ENCODE assay signal across 14 cellular contexts in genomic region chr20:63500902-63501817, GRCh38. TPM values are rescaled to one million over a fixed set of nuclear protein-coding genes. Genes with fewer than 3 reads are reported as not detected.
A peak's percentile ranks its signal among the peaks of the same experiment; 100 is the strongest.
DNase-seq lines count a peak whose midpoint lies in the region; ATAC-seq and TF ChIP-seq lines count a peak whose summit lies in the region.
"Had no signal": no experiment of that assay in that cellular context is flagged by ENCODE, and none has a peak within 500 bp of the region (broad histone marks: within the 10 kb centered on the region; RNA-seq: fewer than 3 reads in every experiment).

No MANE protein-coding gene starts in this region.

- H3K4me1 ChIP-seq in HCT116 (ENCODE audit: control insufficient read depth in 1 of 2, insufficient read depth in 2 of 2, low read length in 2 of 2) = peaks cover 23 to 43% of the 10 kb centered on the region in 2 experiments
- H3K4me1 ChIP-seq in naive thymus-derived CD4-positive, alpha-beta T cell (ENCODE audit: control insufficient read depth in 2 of 2, insufficient read depth in 2 of 2, low read length in 2 of 2) = peaks cover 0 to 2% of the 10 kb centered on the region in 2 donors

- H3K27me3 ChIP-seq in HCT116 (ENCODE audit: insufficient read depth, low read length) (no peaks in the 10 kb centered on the region), WERI-Rb-1 (ENCODE audit: insufficient read depth, low read depth, severe bottlenecking) (no peaks in the 10 kb centered on the region)
- no peaks in the 10 kb centered on the region for H3K27me3 ChIP-seq in naive thymus-derived CD4-positive, alpha-beta T cell (ENCODE audit: control insufficient read depth in 2 of 2, insufficient read depth in 2 of 2, low read length in 2 of 2)
- H3K27me3 ChIP-seq: pancreas had no signal

- CTCF ChIA-PET in HCT116 (lab: Charles Lee) = interaction anchor here (1.3 kb wide), 1 partner anchor 19 kb away, joined by 4 read pairs; the partner anchor contains the start of gene PPDPF
- CTCF ChIA-PET in naive thymus-derived CD4-positive, alpha-beta T cell (lab: Charles Lee) = no interaction called here

- intact Hi-C loops in HCT116 (cut with micrococcal nuclease) = no loop called here
- intact Hi-C loops in naive thymus-derived CD4-positive, alpha-beta T cell (cut with micrococcal nuclease) = no loop called here

- BruUV-seq in HCT116 (replicated peaks; lab: Mats Ljungman, UMichigan) = no TSS peak

- no peak for TF ChIP-seq CTCF in HCT116 (IDR thresholded peaks at IDR 0.05 in 2 of 3, conservative IDR thresholded peaks at IDR 0.05 in 1 of 3; ENCODE audit: borderline replicate concordance in 1 of 3, insufficient read depth in 1 of 3, low read depth in 2 of 3, low read length in 2 of 3)
- TF ChIP-seq CTCF in WERI-Rb-1 (IDR thresholded peaks at IDR 0.05; ENCODE audit: low read depth, low read length) = no peak

- no peak for ATAC-seq in HCT116
- no peak for ATAC-seq in naive thymus-derived CD4-positive, alpha-beta T cell
- ATAC-seq in GM18502 (IDR thresholded peaks at IDR 0.05; ENCODE audit: poor library complexity, unreplicated experiment) = no peak
- ATAC-seq: left lung had no signal

- H3K9me2 ChIP-seq in HCT116 (ENCODE audit: insufficient read depth) = no peaks in the 10 kb centered on the region

- H3K27ac Mint-ChIP-seq in naive thymus-derived CD4-positive, alpha-beta T cell = no peak overlapping the region
- H3K27ac Mint-ChIP-seq: activated naive CD8-positive, alpha-beta T cell treated with anti-CD3 and anti-CD28 coated beads for 36 hours had no signal

- H3K4me3 ChIP-seq in HCT116 (replicated peaks in 1 of 2; ENCODE audit: low read depth in 1 of 2, low read length in 2 of 2) (no peak overlapping the region), WERI-Rb-1 (ENCODE audit: low read depth, low read length) (no peak overlapping the region; the same call in 1 of the 2 replicates)
- H3K4me3 ChIP-seq in naive thymus-derived CD4-positive, alpha-beta T cell (ENCODE audit: low read length) = no peak overlapping the region
- H3K4me3 ChIP-seq: left lung, pancreas had no signal

- H3K9me3 ChIP-seq in HCT116 (ENCODE audit: control insufficient read depth in 1 of 2, insufficient read depth in 1 of 2, low read depth in 1 of 2, low read length in 2 of 2) (no peaks in the 10 kb centered on the region; a peak in 1 of 4 replicates), WERI-Rb-1 (ENCODE audit: severe bottlenecking) (peaks cover 8% of the 10 kb centered on the region)
- peaks cover 0 to 19% (median 0%) of the 10 kb centered on the region in 3 experiments for H3K9me3 ChIP-seq in naive thymus-derived CD4-positive, alpha-beta T cell (ENCODE audit: control insufficient read depth in 2 of 3, low read length in 3 of 3)
- H3K9me3 ChIP-seq: pancreas had no signal

- H3K9ac ChIP-seq in HCT116 (ENCODE audit: low read length) = no peak overlapping the region

- peak overlapping the region in 8 of 10 donors; percentile 23 to 76 (median 56) for H3K4me3 Mint-ChIP-seq in naive thymus-derived CD4-positive, alpha-beta T cell
- H3K4me3 Mint-ChIP-seq: activated naive CD8-positive, alpha-beta T cell treated with anti-CD3 and anti-CD28 coated beads for 36 hours had no signal

- H3K9me3 Mint-ChIP-seq in naive thymus-derived CD4-positive, alpha-beta T cell = peaks cover 0 to 23% (median 8%) of the 10 kb centered on the region in 11 donors

- H3K4me2 ChIP-seq in HCT116 (ENCODE audit: low read length) = peak overlapping the region; percentile 66

- no peak for DNase-seq in HCT116 (ENCODE audit: low read depth, low spot score)
- DNase-seq in WERI-Rb-1 = no peak
- no peak for DNase-seq in naive thymus-derived CD4-positive, alpha-beta T cell
- no peak for DNase-seq in HuH-7.5 (ENCODE audit: low spot score)
- DNase-seq in iPS-NIHi11 (ENCODE audit: low spot score) = no peak
- DNase-seq: activated naive CD8-positive, alpha-beta T cell treated with anti-CD3 and anti-CD28 coated beads for 36 hours; stimulated activated CD4-positive, alpha-beta T cell treated with anti-CD3 and anti-CD28 coated beads, Interleukin-2, amount 100 ng/mL, for 24 hours; stimulated activated naive CD4-positive, alpha-beta T cell treated with Interleukin-2 at 50 U/mL for 16 hours; T-helper 9 cell had no signal

- no peak overlapping the region for H2AFZ ChIP-seq in HCT116 (ENCODE audit: low read depth, low read length, poor library complexity, severe bottlenecking)

- no peak for TF ChIP-seq RAD21 in HCT116 (IDR thresholded peaks at IDR 0.05; ENCODE audit: low read depth)

- RAD21 ChIA-PET in HCT116 (lab: Charles Lee; ENCODE audit: low non-redundant PET in 1 of 2, low total read pairs in 2 of 2, uncharacterized antibody in 2 of 2, unreplicated experiment in 2 of 2) = no interaction called here

- TF ChIP-seq POLR2A in HCT116 (IDR thresholded peaks at IDR 0.05; ENCODE audit: borderline replicate concordance, extremely low read depth, insufficient read depth, insufficient read length) = no peak

- peak overlapping the region; percentile 15; the same call in 1 of the 2 replicates for H3K27ac ChIP-seq in HCT116 (ENCODE audit: low read depth, low read length)
- peak overlapping the region; percentile 47 for H3K27ac ChIP-seq in WERI-Rb-1
- H3K27ac ChIP-seq in naive thymus-derived CD4-positive, alpha-beta T cell (ENCODE audit: low read depth, low read length) = no peak overlapping the region
- H3K27ac ChIP-seq: left lung, pancreas had no signal

- no peaks in the 10 kb centered on the region for H4K20me1 ChIP-seq in HCT116 (ENCODE audit: insufficient read depth)

- H3K79me2 ChIP-seq in HCT116 (ENCODE audit: insufficient read depth, low read length) = peaks cover 24% of the 10 kb centered on the region

- peaks cover 0 to 4% (median 0%) of the 10 kb centered on the region in 7 donors for H3K4me1 Mint-ChIP-seq in naive thymus-derived CD4-positive, alpha-beta T cell

- peaks cover 0 to 9% (median 5%) of the 10 kb centered on the region in 5 donors for H3K36me3 Mint-ChIP-seq in naive thymus-derived CD4-positive, alpha-beta T cell
- H3K36me3 Mint-ChIP-seq: activated naive CD8-positive, alpha-beta T cell treated with anti-CD3 and anti-CD28 coated beads for 36 hours had no signal

- H3K36me3 ChIP-seq in HCT116 (ENCODE audit: control insufficient read depth in 1 of 2, insufficient read depth in 2 of 2, low read length in 2 of 2) (peaks cover 0 to 9% of the 10 kb centered on the region in 2 experiments; a peak in 1 of 4 replicates), WERI-Rb-1 (peaks cover 13% of the 10 kb centered on the region)
- H3K36me3 ChIP-seq in naive thymus-derived CD4-positive, alpha-beta T cell (ENCODE audit: control insufficient read depth in 2 of 3, insufficient read depth in 3 of 3, low read length in 3 of 3) = no peaks in the 10 kb centered on the region
- H3K36me3 ChIP-seq: left lung, pancreas had no signal

- H3K27me3 Mint-ChIP-seq in naive thymus-derived CD4-positive, alpha-beta T cell = peaks cover 6 to 43% (median 10%) of the 10 kb centered on the region in 5 donors

- POLR2A ChIA-PET in HCT116 (lab: Charles Lee) = no interaction called here
- POLR2A ChIA-PET in naive thymus-derived CD4-positive, alpha-beta T cell (lab: Charles Lee) = no interaction called here

TF ChIP-seq in HCT116, 20 proteins besides CTCF, POLR2A, EP300 and RAD21 (continues in another document):
- TF ChIP-seq REST (IDR thresholded peaks at IDR 0.05; ENCODE audit: low read depth) = no peak
- TF ChIP-seq EZH2phosphoT487 (IDR thresholded peaks at IDR 0.05; ENCODE audit: borderline replicate concordance) = no peak
- TF ChIP-seq FOSL1 (IDR thresholded peaks at IDR 0.05; ENCODE audit: low read depth) = no peak
- TF ChIP-seq CEBPB (IDR thresholded peaks at IDR 0.05; ENCODE audit: low read depth) = no peak

RNA-seq across cellular contexts. Expression of gene EEF1A2, which starts 2.3 kb away (rescaled TPM):
- 454 TPM for total RNA-seq in HCT116 (2021; ENCODE audit: unreplicated experiment)
- 682 and 834 TPM in 2 replicates for polyA plus RNA-seq in HCT116 (2012)
- total RNA-seq in naive thymus-derived CD4-positive, alpha-beta T cell = 1 to 10 TPM in 2 of 5 experiments, under 1 TPM in 2, not detected in 1; 0.11 to 1.5 (median 0.92) TPM
- polyA plus RNA-seq in naive thymus-derived CD4-positive, alpha-beta T cell = under 1 TPM in 1 of 2 donors, not detected in 1; 0.08 TPM

RNA-seq across cellular contexts. Expression of gene PPDPF, which starts 19.4 kb away (rescaled TPM):
- total RNA-seq in HCT116 (2021; ENCODE audit: unreplicated experiment) = 346 TPM
- 308 and 356 TPM in 2 replicates for polyA plus RNA-seq in HCT116 (2012)
- 100 to 1,000 TPM; 138 to 225 (median 184) TPM for total RNA-seq in naive thymus-derived CD4-positive, alpha-beta T cell
- polyA plus RNA-seq in naive thymus-derived CD4-positive, alpha-beta T cell = 10 to 100 TPM; 67.7 to 83.1 TPM

RNA-seq across cellular contexts. Expression of gene KCNQ2, which starts 28.7 kb away (rescaled TPM):
- 86.5 TPM for total RNA-seq in HCT116 (2021; ENCODE audit: unreplicated experiment)
- 73.4 and 85.6 TPM in 2 replicates for polyA plus RNA-seq in HCT116 (2012)
- under 1 TPM in 3 of 5 experiments, not detected in 2; 0.27 to 0.72 (median 0.30) TPM for total RNA-seq in naive thymus-derived CD4-positive, alpha-beta T cell
- polyA plus RNA-seq in naive thymus-derived CD4-positive, alpha-beta T cell = not detected
- total RNA-seq: dermis blood vessel endothelial cell, left lung had no signal

RNA-seq across cellular contexts. Expression of gene PTK6, which starts 36.0 kb away (rescaled TPM):
- 6.7 TPM for total RNA-seq in HCT116 (2021; ENCODE audit: unreplicated experiment)
- polyA plus RNA-seq in HCT116 (2012) = 7.2 and 8.0 TPM in 2 replicates
- under 1 TPM in 4 of 5 experiments, not detected in 1; 0.19 to 0.96 (median 0.62) TPM for total RNA-seq in naive thymus-derived CD4-positive, alpha-beta T cell
- polyA plus RNA-seq in naive thymus-derived CD4-positive, alpha-beta T cell = under 1 TPM; 0.07 to 0.38 TPM
- total RNA-seq: frontal cortex had no signal

RNA-seq across cellular contexts. Expression of gene SRMS, which starts 46.4 kb away (rescaled TPM):
- 3.2 TPM for total RNA-seq in HCT116 (2021; ENCODE audit: unreplicated experiment)
- 1.8 and 2.5 TPM in 2 replicates for polyA plus RNA-seq in HCT116 (2012)
- under 1 TPM in 1 of 5 experiments, not detected in 4; 0.24 TPM for total RNA-seq in naive thymus-derived CD4-positive, alpha-beta T cell
- polyA plus RNA-seq in naive thymus-derived CD4-positive, alpha-beta T cell = not detected
- total RNA-seq: activated naive CD8-positive, alpha-beta T cell treated with anti-CD3 and anti-CD28 coated beads for 36 hours; dermis blood vessel endothelial cell; frontal cortex; left lung; pancreas had no signal
- polyA plus RNA-seq: pancreas had no signal

Comparison
In these comparisons a context has a peak if more than half of its experiments do, and no peak if none do; other contexts are left out.
1. RNA of gene EEF1A2, which starts 2.3 kb away (total RNA-seq): 454 TPM in HCT116 (single experiment); 0.11 to 1.5 TPM in naive thymus-derived CD4-positive, alpha-beta T cell; every median in the first group is over 100 times any median in the second.
2. RNA of gene KCNQ2, which starts 28.7 kb away (total RNA-seq): 86.5 TPM in HCT116 (single experiment); 0.27 to 0.72 TPM in naive thymus-derived CD4-positive, alpha-beta T cell; every median in the first group is over 10 times any median in the second.